Comparison of ENCODE assay signal across 1 cellular context in the genomic region with DNA sequence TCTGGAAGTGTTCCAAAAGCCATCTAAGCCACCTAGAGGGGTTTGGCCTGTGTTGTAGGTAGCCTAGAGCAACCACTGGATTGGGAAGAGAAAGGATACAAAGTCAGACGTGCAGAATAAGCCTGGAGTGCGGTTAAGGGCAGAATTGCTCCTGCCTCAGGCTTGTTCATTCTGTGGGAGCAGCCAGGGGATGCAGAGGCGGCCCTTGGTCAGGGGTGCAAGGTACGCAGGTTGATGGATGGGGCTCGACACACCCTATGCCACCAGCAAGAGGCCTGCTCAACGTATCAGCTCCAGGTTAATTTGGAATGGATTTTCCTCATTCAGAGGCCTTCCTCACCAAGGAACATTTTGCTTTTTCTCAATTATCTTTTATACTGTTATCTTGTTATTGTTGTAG.
TF ChIP-seq lines count a peak whose summit lies in the region.

No MANE protein-coding gene starts in this region.

TF ChIP-seq in HepG2, 621 proteins besides CTCF, POLR2A, EP300 and RAD21:
- TF ChIP-seq, protein P1, sequence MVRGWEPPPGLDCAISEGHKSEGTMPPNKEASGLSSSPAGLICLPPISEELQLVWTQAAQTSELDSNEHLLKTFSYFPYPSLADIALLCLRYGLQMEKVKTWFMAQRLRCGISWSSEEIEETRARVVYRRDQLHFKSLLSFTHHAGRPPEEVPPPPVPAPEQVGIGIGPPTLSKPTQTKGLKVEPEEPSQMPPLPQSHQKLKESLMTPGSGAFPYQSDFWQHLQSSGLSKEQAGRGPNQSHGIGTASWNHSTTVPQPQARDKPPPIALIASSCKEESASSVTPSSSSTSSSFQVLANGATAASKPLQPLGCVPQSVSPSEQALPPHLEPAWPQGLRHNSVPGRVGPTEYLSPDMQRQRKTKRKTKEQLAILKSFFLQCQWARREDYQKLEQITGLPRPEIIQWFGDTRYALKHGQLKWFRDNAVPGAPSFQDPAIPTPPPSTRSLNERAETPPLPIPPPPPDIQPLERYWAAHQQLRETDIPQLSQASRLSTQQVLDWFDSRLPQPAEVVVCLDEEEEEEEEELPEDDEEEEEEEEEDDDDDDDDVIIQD (CRISPR knock-in tag; IDR thresholded peaks at IDR 0.05; ENCODE audit: low read depth): no peak
- no peak for TF ChIP-seq KLF16 (CRISPR knock-in tag; IDR thresholded peaks at IDR 0.05)
- no peak for TF ChIP-seq FIP1L1 (IDR thresholded peaks at IDR 0.05; ENCODE audit: borderline replicate concordance, insufficient read depth, low read depth, low read length)
- no peak for TF ChIP-seq EHMT2 (IDR thresholded peaks at IDR 0.05; ENCODE audit: borderline replicate concordance, low read depth, low read length)
- no peak for TF ChIP-seq CHD2 (IDR thresholded peaks at IDR 0.05; ENCODE audit: low read depth, low read length)
- TF ChIP-seq, protein P2, sequence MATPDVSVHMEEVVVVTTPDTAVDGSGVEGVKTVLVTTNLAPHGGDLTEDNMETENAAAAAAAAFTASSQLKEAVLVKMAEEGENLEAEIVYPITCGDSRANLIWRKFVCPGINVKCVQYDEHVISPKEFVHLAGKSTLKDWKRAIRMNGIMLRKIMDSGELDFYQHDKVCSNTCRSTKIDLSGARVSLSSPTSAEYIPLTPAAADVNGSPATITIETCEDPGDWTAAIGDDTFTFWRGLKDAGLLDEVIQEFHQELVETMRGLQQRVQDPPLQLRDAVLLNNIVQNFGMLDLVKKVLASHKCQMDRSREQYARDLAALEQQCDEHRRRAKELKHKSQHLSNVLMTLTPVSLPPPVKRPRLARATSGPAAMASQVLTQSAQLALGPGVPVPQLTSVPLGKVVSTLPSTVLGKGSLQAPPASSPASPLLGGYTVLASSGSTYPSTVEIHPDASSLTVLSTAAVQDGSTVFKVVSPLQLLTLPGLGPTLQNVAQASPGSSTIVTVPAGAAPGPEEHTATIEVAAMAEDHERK (CRISPR knock-in tag; IDR thresholded peaks at IDR 0.05; ENCODE audit: low read depth): no peak
- no peak for TF ChIP-seq NONO (IDR thresholded peaks at IDR 0.05)
- no peak for TF ChIP-seq NONO (CRISPR knock-in tag; conservative IDR thresholded peaks at IDR 0.05)
- TF ChIP-seq ZBTB8A (CRISPR knock-in tag; IDR thresholded peaks at IDR 0.05; ENCODE audit: borderline replicate concordance, low read depth): no peak
- no peak for TF ChIP-seq AHR (CRISPR knock-in tag; IDR thresholded peaks at IDR 0.05)
- TF ChIP-seq XBP1 (CRISPR knock-in tag; IDR thresholded peaks at IDR 0.05): no peak
- TF ChIP-seq, protein P3, sequence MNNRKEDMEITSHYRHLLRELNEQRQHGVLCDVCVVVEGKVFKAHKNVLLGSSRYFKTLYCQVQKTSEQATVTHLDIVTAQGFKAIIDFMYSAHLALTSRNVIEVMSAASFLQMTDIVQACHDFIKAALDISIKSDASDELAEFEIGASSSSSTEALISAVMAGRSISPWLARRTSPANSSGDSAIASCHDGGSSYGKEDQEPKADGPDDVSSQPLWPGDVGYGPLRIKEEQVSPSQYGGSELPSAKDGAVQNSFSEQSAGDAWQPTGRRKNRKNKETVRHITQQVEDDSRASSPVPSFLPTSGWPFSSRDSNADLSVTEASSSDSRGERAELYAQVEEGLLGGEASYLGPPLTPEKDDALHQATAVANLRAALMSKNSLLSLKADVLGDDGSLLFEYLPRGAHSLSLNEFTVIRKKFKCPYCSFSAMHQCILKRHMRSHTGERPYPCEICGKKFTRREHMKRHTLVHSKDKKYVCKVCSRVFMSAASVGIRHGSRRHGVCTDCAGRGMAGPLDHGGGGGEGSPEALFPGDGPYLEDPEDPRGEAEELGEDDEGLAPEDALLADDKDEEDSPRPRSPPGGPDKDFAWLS (CRISPR knock-in tag; IDR thresholded peaks at IDR 0.05; ENCODE audit: borderline replicate concordance): no peak
- TF ChIP-seq TEAD2 (CRISPR knock-in tag; IDR thresholded peaks at IDR 0.05): no peak
- no peak for TF ChIP-seq MEIS2 (CRISPR knock-in tag; IDR thresholded peaks at IDR 0.05)
- TF ChIP-seq, protein P4, sequence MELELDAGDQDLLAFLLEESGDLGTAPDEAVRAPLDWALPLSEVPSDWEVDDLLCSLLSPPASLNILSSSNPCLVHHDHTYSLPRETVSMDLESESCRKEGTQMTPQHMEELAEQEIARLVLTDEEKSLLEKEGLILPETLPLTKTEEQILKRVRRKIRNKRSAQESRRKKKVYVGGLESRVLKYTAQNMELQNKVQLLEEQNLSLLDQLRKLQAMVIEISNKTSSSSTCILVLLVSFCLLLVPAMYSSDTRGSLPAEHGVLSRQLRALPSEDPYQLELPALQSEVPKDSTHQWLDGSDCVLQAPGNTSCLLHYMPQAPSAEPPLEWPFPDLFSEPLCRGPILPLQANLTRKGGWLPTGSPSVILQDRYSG (CRISPR knock-in tag; IDR thresholded peaks at IDR 0.05): no peak
- TF ChIP-seq GZF1 (CRISPR knock-in tag; IDR thresholded peaks at IDR 0.05): no peak
- TF ChIP-seq RNF2 (conservative IDR thresholded peaks at IDR 0.05; ENCODE audit: low read depth): no peak
